8 cellular contexts compared by ENCODE assay signal in genomic region chr1:119948342-119949214, GRCh38. TPM values are rescaled to one million over a fixed set of nuclear protein-coding genes. Genes with fewer than 3 reads are reported as not detected.
A peak's percentile ranks its signal among the peaks of the same experiment; 100 is the strongest.
DNase-seq lines count a peak whose midpoint lies in the region; ATAC-seq and TF ChIP-seq lines count a peak whose summit lies in the region.

No MANE protein-coding gene starts in this region.

- H3K36me3 ChIP-seq in H7 (replicated peaks; ENCODE audit: control insufficient read depth, insufficient read depth, low read length) = peaks cover 2% of the 10 kb centered on the region; the same call in 1 of the 2 replicates
- H3K36me3 ChIP-seq in adrenal gland (replicated peaks in 1 of 2) = peaks cover 0 to 43% of the 10 kb centered on the region in 2 donors

- H3K4me3 Mint-ChIP-seq in Calu3 (ENCODE audit: low read depth, unreplicated experiment) (no peak overlapping the region), T-cell (no peak overlapping the region)

- intact Hi-C loops in Calu3 (cut with micrococcal nuclease; ENCODE audit: unreplicated experiment) (no loop called here), adrenal gland (cut with DNase I) (no loop called here), right cardiac atrium (cut with DNase I) (no loop called here), sciatic nerve (cut with DNase I) (no loop called here)

- no peak for TF ChIP-seq POLR2A in adrenal gland (IDR thresholded peaks at IDR 0.05)

- ATAC-seq in T-cell (replicated peaks in 1 of 4) = peak; percentile 54 to 77 (median 62)
- peak; percentile 85 to 88 for ATAC-seq in right cardiac atrium
- ATAC-seq in sciatic nerve = peak; percentile 93
- no peak for ATAC-seq in HG03457 (IDR thresholded peaks at IDR 0.05; ENCODE audit: unreplicated experiment)

- 17 to 45% (median 30%) methylated on average over 3 to 6 of the region's 6 CpGs for WGBS in adrenal gland, 4 donors
- 43% methylated on average over 6 of the region's 6 CpGs for WGBS in right cardiac atrium

- peak; percentile 71 for DNase-seq in Calu3
- DNase-seq in H7 = peak; percentile 54
- peak; percentile 7 for DNase-seq in NCI-H146 treated with DMSO at 0.1 percent for 48 hours (lab: John Stamatoyannopoulos, UW; ENCODE audit: unreplicated experiment)
- DNase-seq in T-cell = peak; percentile 20 to 69 (median 56)
- peak; percentile 72 to 92 (median 85) for DNase-seq in adrenal gland
- DNase-seq in right cardiac atrium = peak; percentile 78 to 94 (median 88)
- peak; percentile 91 for DNase-seq in sciatic nerve (ENCODE audit: low spot score)

- TF ChIP-seq CTCF in Calu3 (IDR thresholded peaks at IDR 0.05; ENCODE audit: unreplicated experiment) = peak; percentile 77
- TF ChIP-seq CTCF in adrenal gland (IDR thresholded peaks at IDR 0.05) = peak; percentile 77 to 89 (median 84)

- H3K4me1 Mint-ChIP-seq in Calu3 (ENCODE audit: low read depth, unreplicated experiment) (no peaks in the 10 kb centered on the region), T-cell (no peaks in the 10 kb centered on the region)

- H3K27me3 ChIP-seq in H7 (ENCODE audit: control insufficient read depth, insufficient read depth, low read length) (no peaks in the 10 kb centered on the region), adrenal gland (no peaks in the 10 kb centered on the region), right cardiac atrium (ENCODE audit: control insufficient read depth, insufficient read depth) (no peaks in the 10 kb centered on the region)

- CTCF ChIA-PET in Calu3 (lab: Charles Lee) = interaction anchor here (1.0 kb wide), 1 partner anchor 13 kb away, joined by 4 read pairs; no protein-coding TSS in a partner anchor
- CTCF ChIA-PET in T-cell (lab: Charles Lee) = interaction anchor here (1.6 to 2.6 kb wide), 2 partner anchors 12 to 18 kb away, joined by 5 to 8 read pairs; no protein-coding TSS in a partner anchor

- POLR2A ChIA-PET in T-cell (lab: Charles Lee) = interaction anchor here in 1 of 2 donors (1.1 kb wide), 1 partner anchor 18 kb away, joined by 3 read pairs; no protein-coding TSS in a partner anchor

- H3K9me3 Mint-ChIP-seq in Calu3 (ENCODE audit: low read depth, unreplicated experiment) (no peaks in the 10 kb centered on the region), T-cell (no peaks in the 10 kb centered on the region)

- H3K9me3 ChIP-seq in adrenal gland (replicated peaks in 1 of 3) (no peaks in the 10 kb centered on the region), right cardiac atrium (ENCODE audit: control insufficient read depth, low read length) (no peaks in the 10 kb centered on the region)

- H3K4me3 ChIP-seq in H7 (ENCODE audit: insufficient read depth, low read depth, low read length) (no peak overlapping the region), adrenal gland (no peak overlapping the region), right cardiac atrium (ENCODE audit: low read length) (no peak overlapping the region)

- H3K27ac Mint-ChIP-seq in Calu3 (ENCODE audit: unreplicated experiment) = no peak overlapping the region
- H3K27ac Mint-ChIP-seq in T-cell = no peak overlapping the region

- H3K36me3 Mint-ChIP-seq in Calu3 (ENCODE audit: insufficient read depth, unreplicated experiment) (peaks cover 7% of the 10 kb centered on the region), T-cell (peaks cover 48% of the 10 kb centered on the region)

- H3K27me3 Mint-ChIP-seq in Calu3 (ENCODE audit: unreplicated experiment) = no peaks in the 10 kb centered on the region
- H3K27me3 Mint-ChIP-seq in T-cell = no peaks in the 10 kb centered on the region

- no peaks in the 10 kb centered on the region for H3K4me1 ChIP-seq in adrenal gland (replicated peaks in 1 of 2)
- no peaks in the 10 kb centered on the region for H3K4me1 ChIP-seq in right cardiac atrium (ENCODE audit: control insufficient read depth, insufficient read depth, low read length)

- BruUV-seq in Calu3 (replicated peaks; lab: Mats Ljungman, UMichigan) = no TSS peak

- H3K27ac ChIP-seq in adrenal gland (no peak overlapping the region), right cardiac atrium (ENCODE audit: low read length) (no peak overlapping the region)

RNA-seq across cellular contexts. Expression of gene ADAM30, which starts 52.3 kb away (rescaled TPM):
- not detected in 2 replicates for total RNA-seq in Calu3 (2022)
- not detected in 2 replicates for total RNA-seq in H7 (2014; rRNA removed; shearing (Covaris generic))
- total RNA-seq in T-cell = not detected
- total RNA-seq in adrenal gland = not detected
- polyA plus RNA-seq in adrenal gland = not detected
- total RNA-seq in right cardiac atrium = not detected
- polyA plus RNA-seq in right cardiac atrium = not detected
- total RNA-seq in sciatic nerve = not detected

Comparison
In these comparisons a context has a peak if more than half of its experiments do, and no peak if none do; other contexts are left out.
1. DNase-seq: peak in every context shown above with its lines; median percentile 91 in sciatic nerve; 88 in right cardiac atrium; 85 in adrenal gland; 71 in Calu3; 56 in T-cell; 54 in H7; 7 in NCI-H146 treated with DMSO at 0.1 percent for 48 hours.